1 cellular context compared by ENCODE assay signal in the genomic region with DNA sequence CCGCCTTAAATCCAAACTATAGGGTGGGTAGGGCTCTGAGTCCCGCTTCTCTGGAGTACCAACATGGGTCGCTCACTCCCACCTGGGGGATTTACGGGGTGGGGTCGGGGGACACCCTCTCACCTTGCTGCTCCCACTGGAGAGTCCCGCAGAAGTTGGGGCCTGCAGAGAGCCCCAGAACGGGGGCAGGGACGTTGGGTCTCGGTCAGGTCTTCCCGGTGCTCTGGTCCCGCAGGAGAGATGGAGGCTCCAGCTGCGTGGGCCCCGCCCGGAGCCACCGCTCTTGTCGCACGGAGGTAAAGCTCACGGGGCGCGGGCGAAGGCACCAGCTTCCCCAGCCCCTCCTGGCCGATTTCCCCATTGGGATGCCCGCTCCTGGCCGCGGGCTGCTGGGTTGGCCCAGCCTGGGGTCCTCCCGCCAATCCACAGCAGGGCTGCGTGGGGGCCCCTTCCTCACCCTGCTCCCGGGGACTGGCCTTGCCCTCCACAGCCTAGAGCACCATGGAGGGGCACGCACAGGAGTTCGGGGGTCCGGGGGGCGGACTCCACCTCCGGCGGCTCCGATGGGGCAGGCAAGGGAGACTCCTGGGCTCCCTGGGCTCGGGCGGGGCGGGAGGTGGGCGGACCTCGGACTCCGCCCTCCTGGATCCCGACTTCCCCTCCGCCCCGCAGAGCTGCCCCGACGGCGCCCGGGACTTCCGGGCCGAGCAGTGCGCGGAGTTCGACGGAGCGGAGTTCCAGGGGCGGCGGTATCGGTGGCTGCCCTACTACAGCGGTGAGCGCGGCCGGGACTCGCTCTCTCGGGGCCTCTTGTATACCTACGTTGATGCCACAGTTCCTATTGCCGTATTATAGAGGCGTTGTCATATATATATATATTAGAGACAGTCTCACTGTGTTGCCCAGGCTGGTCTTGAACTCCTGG.
TF ChIP-seq lines count a peak whose summit lies in the region.

No MANE protein-coding gene starts in this region.

TF ChIP-seq in H1, 55 proteins besides CTCF, POLR2A, EP300 and RAD21:
- TF ChIP-seq GABPA (IDR thresholded peaks at IDR 0.05; ENCODE audit: borderline replicate concordance, insufficient read depth, low read length) (peak; percentile 41; the same call in 1 of the 2 replicates), SP1 (IDR thresholded peaks at IDR 0.05; ENCODE audit: low read depth, low read length) (no peak), KDM4A (IDR thresholded peaks at IDR 0.05; ENCODE audit: low read depth, low read length, severe bottlenecking) (peak; percentile 44), PHF8 (conservative IDR thresholded peaks at IDR 0.05; ENCODE audit: low read depth, low read length) (0 out of 2 replicates have a peak, but pooled peaks have one; percentile 20), RBBP5 (IDR thresholded peaks at IDR 0.05; ENCODE audit: borderline replicate concordance, low read depth, low read length) (0 out of 2 replicates have a peak, but pooled peaks have one; percentile 46)
- TF ChIP-seq, protein P1, sequence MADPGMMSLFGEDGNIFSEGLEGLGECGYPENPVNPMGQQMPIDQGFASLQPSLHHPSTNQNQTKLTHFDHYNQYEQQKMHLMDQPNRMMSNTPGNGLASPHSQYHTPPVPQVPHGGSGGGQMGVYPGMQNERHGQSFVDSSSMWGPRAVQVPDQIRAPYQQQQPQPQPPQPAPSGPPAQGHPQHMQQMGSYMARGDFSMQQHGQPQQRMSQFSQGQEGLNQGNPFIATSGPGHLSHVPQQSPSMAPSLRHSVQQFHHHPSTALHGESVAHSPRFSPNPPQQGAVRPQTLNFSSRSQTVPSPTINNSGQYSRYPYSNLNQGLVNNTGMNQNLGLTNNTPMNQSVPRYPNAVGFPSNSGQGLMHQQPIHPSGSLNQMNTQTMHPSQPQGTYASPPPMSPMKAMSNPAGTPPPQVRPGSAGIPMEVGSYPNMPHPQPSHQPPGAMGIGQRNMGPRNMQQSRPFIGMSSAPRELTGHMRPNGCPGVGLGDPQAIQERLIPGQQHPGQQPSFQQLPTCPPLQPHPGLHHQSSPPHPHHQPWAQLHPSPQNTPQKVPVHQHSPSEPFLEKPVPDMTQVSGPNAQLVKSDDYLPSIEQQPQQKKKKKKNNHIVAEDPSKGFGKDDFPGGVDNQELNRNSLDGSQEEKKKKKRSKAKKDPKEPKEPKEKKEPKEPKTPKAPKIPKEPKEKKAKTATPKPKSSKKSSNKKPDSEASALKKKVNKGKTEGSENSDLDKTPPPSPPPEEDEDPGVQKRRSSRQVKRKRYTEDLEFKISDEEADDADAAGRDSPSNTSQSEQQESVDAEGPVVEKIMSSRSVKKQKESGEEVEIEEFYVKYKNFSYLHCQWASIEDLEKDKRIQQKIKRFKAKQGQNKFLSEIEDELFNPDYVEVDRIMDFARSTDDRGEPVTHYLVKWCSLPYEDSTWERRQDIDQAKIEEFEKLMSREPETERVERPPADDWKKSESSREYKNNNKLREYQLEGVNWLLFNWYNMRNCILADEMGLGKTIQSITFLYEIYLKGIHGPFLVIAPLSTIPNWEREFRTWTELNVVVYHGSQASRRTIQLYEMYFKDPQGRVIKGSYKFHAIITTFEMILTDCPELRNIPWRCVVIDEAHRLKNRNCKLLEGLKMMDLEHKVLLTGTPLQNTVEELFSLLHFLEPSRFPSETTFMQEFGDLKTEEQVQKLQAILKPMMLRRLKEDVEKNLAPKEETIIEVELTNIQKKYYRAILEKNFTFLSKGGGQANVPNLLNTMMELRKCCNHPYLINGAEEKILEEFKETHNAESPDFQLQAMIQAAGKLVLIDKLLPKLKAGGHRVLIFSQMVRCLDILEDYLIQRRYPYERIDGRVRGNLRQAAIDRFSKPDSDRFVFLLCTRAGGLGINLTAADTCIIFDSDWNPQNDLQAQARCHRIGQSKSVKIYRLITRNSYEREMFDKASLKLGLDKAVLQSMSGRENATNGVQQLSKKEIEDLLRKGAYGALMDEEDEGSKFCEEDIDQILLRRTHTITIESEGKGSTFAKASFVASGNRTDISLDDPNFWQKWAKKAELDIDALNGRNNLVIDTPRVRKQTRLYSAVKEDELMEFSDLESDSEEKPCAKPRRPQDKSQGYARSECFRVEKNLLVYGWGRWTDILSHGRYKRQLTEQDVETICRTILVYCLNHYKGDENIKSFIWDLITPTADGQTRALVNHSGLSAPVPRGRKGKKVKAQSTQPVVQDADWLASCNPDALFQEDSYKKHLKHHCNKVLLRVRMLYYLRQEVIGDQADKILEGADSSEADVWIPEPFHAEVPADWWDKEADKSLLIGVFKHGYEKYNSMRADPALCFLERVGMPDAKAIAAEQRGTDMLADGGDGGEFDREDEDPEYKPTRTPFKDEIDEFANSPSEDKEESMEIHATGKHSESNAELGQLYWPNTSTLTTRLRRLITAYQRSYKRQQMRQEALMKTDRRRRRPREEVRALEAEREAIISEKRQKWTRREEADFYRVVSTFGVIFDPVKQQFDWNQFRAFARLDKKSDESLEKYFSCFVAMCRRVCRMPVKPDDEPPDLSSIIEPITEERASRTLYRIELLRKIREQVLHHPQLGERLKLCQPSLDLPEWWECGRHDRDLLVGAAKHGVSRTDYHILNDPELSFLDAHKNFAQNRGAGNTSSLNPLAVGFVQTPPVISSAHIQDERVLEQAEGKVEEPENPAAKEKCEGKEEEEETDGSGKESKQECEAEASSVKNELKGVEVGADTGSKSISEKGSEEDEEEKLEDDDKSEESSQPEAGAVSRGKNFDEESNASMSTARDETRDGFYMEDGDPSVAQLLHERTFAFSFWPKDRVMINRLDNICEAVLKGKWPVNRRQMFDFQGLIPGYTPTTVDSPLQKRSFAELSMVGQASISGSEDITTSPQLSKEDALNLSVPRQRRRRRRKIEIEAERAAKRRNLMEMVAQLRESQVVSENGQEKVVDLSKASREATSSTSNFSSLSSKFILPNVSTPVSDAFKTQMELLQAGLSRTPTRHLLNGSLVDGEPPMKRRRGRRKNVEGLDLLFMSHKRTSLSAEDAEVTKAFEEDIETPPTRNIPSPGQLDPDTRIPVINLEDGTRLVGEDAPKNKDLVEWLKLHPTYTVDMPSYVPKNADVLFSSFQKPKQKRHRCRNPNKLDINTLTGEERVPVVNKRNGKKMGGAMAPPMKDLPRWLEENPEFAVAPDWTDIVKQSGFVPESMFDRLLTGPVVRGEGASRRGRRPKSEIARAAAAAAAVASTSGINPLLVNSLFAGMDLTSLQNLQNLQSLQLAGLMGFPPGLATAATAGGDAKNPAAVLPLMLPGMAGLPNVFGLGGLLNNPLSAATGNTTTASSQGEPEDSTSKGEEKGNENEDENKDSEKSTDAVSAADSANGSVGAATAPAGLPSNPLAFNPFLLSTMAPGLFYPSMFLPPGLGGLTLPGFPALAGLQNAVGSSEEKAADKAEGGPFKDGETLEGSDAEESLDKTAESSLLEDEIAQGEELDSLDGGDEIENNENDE (IDR thresholded peaks at IDR 0.05; ENCODE audit: insufficient replicate concordance, low read length), result no peak
